In the genomic region with DNA sequence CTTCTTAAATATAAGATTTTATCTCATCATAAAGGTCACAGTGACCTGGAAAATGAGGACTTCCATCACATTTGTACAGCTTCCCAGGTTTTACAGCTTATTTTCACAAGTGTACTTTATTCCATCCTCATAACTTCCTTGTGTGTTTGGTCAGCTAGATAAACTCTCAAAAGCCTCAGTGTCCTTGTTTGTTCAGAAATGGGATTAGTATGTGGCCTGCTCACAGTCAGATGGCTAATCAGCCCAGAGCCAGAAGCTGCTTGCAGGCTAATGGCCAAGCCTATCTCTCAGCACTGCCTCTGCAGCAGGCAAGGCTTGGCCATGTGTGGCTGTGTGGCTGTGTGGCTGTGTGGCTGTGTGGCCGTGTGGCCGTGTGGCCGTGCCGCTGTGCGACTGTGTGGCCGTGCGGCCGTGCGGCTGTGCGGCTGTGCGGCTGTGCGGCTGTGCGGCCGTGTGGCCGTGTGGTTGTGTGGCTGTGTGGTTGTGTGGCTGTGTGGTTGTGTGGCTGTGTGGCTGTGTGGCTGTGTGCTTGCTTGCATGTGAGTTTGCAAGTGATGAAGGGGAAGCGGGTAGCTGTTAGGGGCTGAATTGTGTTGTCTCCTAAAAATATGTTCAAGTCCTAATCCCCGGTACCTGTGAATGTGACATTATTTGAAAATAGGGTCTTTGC, we compare ENCODE assay signal across 19 cellular contexts.
DNase-seq lines count a peak whose midpoint lies in the region; ATAC-seq and TF ChIP-seq lines count a peak whose summit lies in the region.
"Had no signal": no experiment of that assay in that cellular context is flagged by ENCODE, and none has a peak within 500 bp of the region (broad histone marks: within the 10 kb centered on the region; RNA-seq: fewer than 3 reads in every experiment).

No MANE protein-coding gene starts in this region.

- no peak for ATAC-seq in natural killer cell treated with Interleukin-12 subunit alpha and Interleukin-12 subunit beta and Interleukin-15 and Interleukin-18, amount 100 ng/mL, for 72 hours
- no peak for ATAC-seq in natural killer cell
- no peak for ATAC-seq in HG03378 (IDR thresholded peaks at IDR 0.05; ENCODE audit: unreplicated experiment)

- no peak for TF ChIP-seq CTCF in natural killer cell (IDR thresholded peaks at IDR 0.05)

- H3K27ac Mint-ChIP-seq in natural killer cell treated with Interleukin-12 subunit alpha and Interleukin-12 subunit beta and Interleukin-15 and Interleukin-18, amount 100 ng/mL, for 72 hours = peak overlapping the region; percentile 83 to 86
- H3K27ac Mint-ChIP-seq in natural killer cell = no peak overlapping the region
- H3K27ac Mint-ChIP-seq: CD4-positive, alpha-beta memory T cell; H9 had no signal

- intact Hi-C loops in natural killer cell (cut with micrococcal nuclease) = no loop called here

- H3K9me3 Mint-ChIP-seq in natural killer cell treated with Interleukin-12 subunit alpha and Interleukin-12 subunit beta and Interleukin-15 and Interleukin-18, amount 100 ng/mL, for 72 hours = no peaks in the 10 kb centered on the region
- no peaks in the 10 kb centered on the region for H3K9me3 Mint-ChIP-seq in natural killer cell

- peaks cover 6% of the 10 kb centered on the region for H3K36me3 Mint-ChIP-seq in natural killer cell treated with Interleukin-12 subunit alpha and Interleukin-12 subunit beta and Interleukin-15 and Interleukin-18, amount 100 ng/mL, for 72 hours
- H3K36me3 Mint-ChIP-seq in natural killer cell = no peaks in the 10 kb centered on the region
- H3K36me3 Mint-ChIP-seq: CD4-positive, alpha-beta memory T cell had no signal

- no peak overlapping the region for H3K4me3 Mint-ChIP-seq in natural killer cell treated with Interleukin-12 subunit alpha and Interleukin-12 subunit beta and Interleukin-15 and Interleukin-18, amount 100 ng/mL, for 72 hours
- no peak overlapping the region for H3K4me3 Mint-ChIP-seq in natural killer cell
- H3K4me3 Mint-ChIP-seq: CD4-positive, alpha-beta memory T cell; H9; nephron had no signal

- H3K4me1 Mint-ChIP-seq in natural killer cell treated with Interleukin-12 subunit alpha and Interleukin-12 subunit beta and Interleukin-15 and Interleukin-18, amount 100 ng/mL, for 72 hours (ENCODE audit: low read depth in 2 of 2) = peaks cover 44 to 65% of the 10 kb centered on the region in 2 donors
- H3K4me1 Mint-ChIP-seq in natural killer cell = peaks cover 6 to 7% of the 10 kb centered on the region in 2 donors
- H3K4me1 Mint-ChIP-seq: H9 had no signal

- DNase-seq in natural killer cell treated with Interleukin-12 subunit alpha and Interleukin-12 subunit beta and Interleukin-15 and Interleukin-18, amount 100 ng/mL, for 72 hours (ENCODE audit: low spot score) = no peak
- DNase-seq in natural killer cell = no peak
- peak; percentile 47 for DNase-seq in cerebellum (ENCODE audit: low spot score)
- DNase-seq in mucosa of gallbladder (ENCODE audit: low spot score) = peak; percentile 38
- no peak for DNase-seq in T-helper 2 cell
- no peak for DNase-seq in cerebellar nuclear complex (lab: John Stamatoyannopoulos, UW)
- no peak for DNase-seq in foreskin melanocyte
- DNase-seq: activated gamma-delta T cell treated with Interleukin-2 at 50 U/mL for 16 hours; activated T-cell treated with anti-CD3 and anti-CD28 coated beads for 4 hours; amniotic stem cell; CD4-positive, alpha-beta memory T cell; effector memory CD4-positive, alpha-beta T cell; H9; hypothalamus; NCI-H2171 treated with DMSO at 0.1 percent for 48 hours; NK-92 treated with Interleukin-12 subunit alpha and Interleukin-12 subunit beta, amount 100 ng/mL, for 24 hours; stimulated activated CD4-positive, alpha-beta T cell treated with anti-CD3 and anti-CD28 coated beads, Interleukin-4, amount 100 ng/mL, for 4 hours had no signal

- peaks cover 5 to 9% of the 10 kb centered on the region in 2 donors for H3K27me3 Mint-ChIP-seq in natural killer cell treated with Interleukin-12 subunit alpha and Interleukin-12 subunit beta and Interleukin-15 and Interleukin-18, amount 100 ng/mL, for 72 hours
- peaks cover 11 to 28% of the 10 kb centered on the region in 2 donors for H3K27me3 Mint-ChIP-seq in natural killer cell (ENCODE audit: low read depth in 2 of 2)

Comparison
In these comparisons a context has a peak if more than half of its experiments do, and no peak if none do; other contexts are left out.
1. H3K27ac Mint-ChIP-seq: peak in natural killer cell treated with Interleukin-12 subunit alpha and Interleukin-12 subunit beta and Interleukin-15 and Interleukin-18, amount 100 ng/mL, for 72 hours (2 of 2); none in natural killer cell (0 of 2).
2. DNase-seq: peak in cerebellum (single experiment) and mucosa of gallbladder (single experiment); none in natural killer cell treated with Interleukin-12 subunit alpha and Interleukin-12 subunit beta and Interleukin-15 and Interleukin-18, amount 100 ng/mL, for 72 hours (single experiment), natural killer cell (single experiment), T-helper 2 cell (0 of 5), cerebellar nuclear complex (0 of 2) and foreskin melanocyte (single experiment).